In the genomic region with DNA sequence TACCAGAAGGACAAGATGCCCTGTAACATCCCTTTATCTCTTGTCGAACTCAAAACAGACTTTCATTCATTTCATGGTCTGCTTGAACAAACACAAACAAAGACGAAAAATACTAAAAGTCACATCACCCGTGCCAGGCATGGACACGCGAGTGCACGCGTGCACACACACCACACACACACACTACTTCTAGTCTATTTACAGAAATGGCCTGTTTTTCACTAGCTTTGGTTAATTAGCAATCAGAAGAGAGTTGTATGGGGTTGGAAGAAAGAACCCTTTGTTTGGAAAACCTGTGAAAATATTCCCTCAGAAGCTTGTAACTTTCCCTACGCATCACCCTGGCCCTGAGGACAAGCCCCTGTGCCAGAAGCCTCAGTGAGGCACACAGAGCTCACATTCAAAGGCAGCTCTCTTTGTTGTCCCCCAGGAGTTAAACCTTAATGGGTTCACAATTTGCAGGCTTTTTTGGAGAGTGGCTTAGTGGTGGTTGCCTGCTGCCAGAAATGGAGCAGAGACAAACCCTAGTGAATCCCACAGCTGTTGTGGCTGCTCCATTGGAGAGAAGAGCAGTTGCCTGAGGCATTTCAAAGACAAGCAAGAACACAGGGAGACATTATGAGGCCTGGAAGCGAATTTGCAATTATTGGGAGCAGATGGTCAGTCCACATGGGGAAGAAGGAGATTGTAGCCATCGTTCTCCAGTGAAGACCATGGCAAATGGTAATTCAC, we compare ENCODE assay signal across 1 cellular context.
TF ChIP-seq lines count a peak whose summit lies in the region.

No MANE protein-coding gene starts in this region.

TF ChIP-seq in liver, 16 proteins besides CTCF, POLR2A, EP300 and RAD21:
- TF ChIP-seq, protein P1, sequence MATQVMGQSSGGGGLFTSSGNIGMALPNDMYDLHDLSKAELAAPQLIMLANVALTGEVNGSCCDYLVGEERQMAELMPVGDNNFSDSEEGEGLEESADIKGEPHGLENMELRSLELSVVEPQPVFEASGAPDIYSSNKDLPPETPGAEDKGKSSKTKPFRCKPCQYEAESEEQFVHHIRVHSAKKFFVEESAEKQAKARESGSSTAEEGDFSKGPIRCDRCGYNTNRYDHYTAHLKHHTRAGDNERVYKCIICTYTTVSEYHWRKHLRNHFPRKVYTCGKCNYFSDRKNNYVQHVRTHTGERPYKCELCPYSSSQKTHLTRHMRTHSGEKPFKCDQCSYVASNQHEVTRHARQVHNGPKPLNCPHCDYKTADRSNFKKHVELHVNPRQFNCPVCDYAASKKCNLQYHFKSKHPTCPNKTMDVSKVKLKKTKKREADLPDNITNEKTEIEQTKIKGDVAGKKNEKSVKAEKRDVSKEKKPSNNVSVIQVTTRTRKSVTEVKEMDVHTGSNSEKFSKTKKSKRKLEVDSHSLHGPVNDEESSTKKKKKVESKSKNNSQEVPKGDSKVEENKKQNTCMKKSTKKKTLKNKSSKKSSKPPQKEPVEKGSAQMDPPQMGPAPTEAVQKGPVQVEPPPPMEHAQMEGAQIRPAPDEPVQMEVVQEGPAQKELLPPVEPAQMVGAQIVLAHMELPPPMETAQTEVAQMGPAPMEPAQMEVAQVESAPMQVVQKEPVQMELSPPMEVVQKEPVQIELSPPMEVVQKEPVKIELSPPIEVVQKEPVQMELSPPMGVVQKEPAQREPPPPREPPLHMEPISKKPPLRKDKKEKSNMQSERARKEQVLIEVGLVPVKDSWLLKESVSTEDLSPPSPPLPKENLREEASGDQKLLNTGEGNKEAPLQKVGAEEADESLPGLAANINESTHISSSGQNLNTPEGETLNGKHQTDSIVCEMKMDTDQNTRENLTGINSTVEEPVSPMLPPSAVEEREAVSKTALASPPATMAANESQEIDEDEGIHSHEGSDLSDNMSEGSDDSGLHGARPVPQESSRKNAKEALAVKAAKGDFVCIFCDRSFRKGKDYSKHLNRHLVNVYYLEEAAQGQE (IDR thresholded peaks at IDR 0.05) = no peak
- TF ChIP-seq RXRA (IDR thresholded peaks at IDR 0.05) (no peak), HNF4A (conservative IDR thresholded peaks at IDR 0.05) (no peak), GABPA (IDR thresholded peaks at IDR 0.05 in 1 of 2, conservative IDR thresholded peaks at IDR 0.05 in 1 of 2) (no peak), EGR1 (IDR thresholded peaks at IDR 0.05; ENCODE audit: low read depth in 2 of 2) (no peak), SP1 (IDR thresholded peaks at IDR 0.05) (no peak), YY1 (IDR thresholded peaks at IDR 0.05) (no peak), JUND (IDR thresholded peaks at IDR 0.05) (no peak), TAF1 (conservative IDR thresholded peaks at IDR 0.05) (no peak), HNF4G (IDR thresholded peaks at IDR 0.05) (no peak), FOXA2 (IDR thresholded peaks at IDR 0.05) (no peak), MAX (IDR thresholded peaks at IDR 0.05) (no peak)
- TF ChIP-seq, protein P2, sequence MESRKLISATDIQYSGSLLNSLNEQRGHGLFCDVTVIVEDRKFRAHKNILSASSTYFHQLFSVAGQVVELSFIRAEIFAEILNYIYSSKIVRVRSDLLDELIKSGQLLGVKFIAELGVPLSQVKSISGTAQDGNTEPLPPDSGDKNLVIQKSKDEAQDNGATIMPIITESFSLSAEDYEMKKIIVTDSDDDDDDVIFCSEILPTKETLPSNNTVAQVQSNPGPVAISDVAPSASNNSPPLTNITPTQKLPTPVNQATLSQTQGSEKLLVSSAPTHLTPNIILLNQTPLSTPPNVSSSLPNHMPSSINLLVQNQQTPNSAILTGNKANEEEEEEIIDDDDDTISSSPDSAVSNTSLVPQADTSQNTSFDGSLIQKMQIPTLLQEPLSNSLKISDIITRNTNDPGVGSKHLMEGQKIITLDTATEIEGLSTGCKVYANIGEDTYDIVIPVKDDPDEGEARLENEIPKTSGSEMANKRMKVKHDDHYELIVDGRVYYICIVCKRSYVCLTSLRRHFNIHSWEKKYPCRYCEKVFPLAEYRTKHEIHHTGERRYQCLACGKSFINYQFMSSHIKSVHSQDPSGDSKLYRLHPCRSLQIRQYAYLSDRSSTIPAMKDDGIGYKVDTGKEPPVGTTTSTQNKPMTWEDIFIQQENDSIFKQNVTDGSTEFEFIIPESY (IDR thresholded peaks at IDR 0.05) = no peak
